Comparison of ENCODE assay signal across 8 cellular contexts in the genomic region with DNA sequence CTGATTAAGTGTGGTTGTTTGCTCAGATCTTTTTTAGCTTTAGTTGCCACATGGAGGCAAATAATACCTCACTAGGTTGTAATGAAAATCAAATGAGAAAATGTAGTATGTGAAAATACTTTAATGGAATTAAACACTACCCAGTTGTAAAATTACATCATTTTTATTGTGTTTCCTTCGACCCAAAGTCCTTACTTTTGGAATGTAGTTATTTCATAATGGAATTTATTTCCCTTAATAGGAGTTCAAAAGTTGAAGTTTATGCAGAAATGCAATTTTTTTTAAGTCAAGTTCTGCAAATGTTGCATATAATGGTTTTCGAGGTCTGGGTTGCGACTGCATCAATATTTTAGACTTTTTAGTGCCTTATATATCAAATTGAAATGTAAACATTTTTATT. TPM values are rescaled to one million over a fixed set of nuclear protein-coding genes. Genes with fewer than 3 reads are reported as not detected.
DNase-seq lines count a peak whose midpoint lies in the region; ATAC-seq, FAIRE-seq and TF ChIP-seq lines count a peak whose summit lies in the region.

No MANE protein-coding gene starts in this region.

- no peak overlapping the region for H3K27ac ChIP-seq in kidney (ENCODE audit: low read depth in 2 of 2, low read length in 2 of 2)

- H3K9me3 Mint-ChIP-seq in stimulated activated naive CD8-positive, alpha-beta T cell treated with anti-CD3 and anti-CD28 coated beads, Interleukin-15, Interleukin-2, amounts not matched to agents 100 ng/mL and 50 ng/mL, for 24 hours, result no peaks in the 10 kb centered on the region
- H3K9me3 Mint-ChIP-seq in memory B cell, result no peaks in the 10 kb centered on the region

- H3K4me3 Mint-ChIP-seq in stimulated activated naive CD8-positive, alpha-beta T cell treated with anti-CD3 and anti-CD28 coated beads, Interleukin-15, Interleukin-2, amounts not matched to agents 100 ng/mL and 50 ng/mL, for 24 hours, result peak overlapping the region; percentile 97
- peak overlapping the region; percentile 94 for H3K4me3 Mint-ChIP-seq in memory B cell

- H3K4me3 ChIP-seq in astrocyte of the spinal cord (ENCODE audit: low read depth, low read length) (peak overlapping the region; percentile 80), kidney (ENCODE audit: low read length in 2 of 2) (peak overlapping the region in 1 of 2 donors; percentile 88)

- intact Hi-C loops in kidney (cut with DNase I), result no loop called here

- no peak for DNase-seq in stimulated activated naive CD8-positive, alpha-beta T cell treated with anti-CD3 and anti-CD28 coated beads, Interleukin-15, Interleukin-2, amounts not matched to agents 100 U/mL and 50 U/mL, for 24 hours
- DNase-seq in astrocyte of the spinal cord (ENCODE audit: low read depth, low spot score), result no peak
- no peak for DNase-seq in memory B cell (ENCODE audit: low spot score in 2 of 2)
- DNase-seq in kidney, result no peak
- DNase-seq in G401 (ENCODE audit: low spot score), result no peak

- peaks cover 10 to 21% of the 10 kb centered on the region in 2 donors for H3K4me1 ChIP-seq in kidney (ENCODE audit: control insufficient read depth in 1 of 2, insufficient read depth in 1 of 2, low read depth in 1 of 2, low read length in 2 of 2)

- peaks cover 32% of the 10 kb centered on the region for H3K36me3 Mint-ChIP-seq in stimulated activated naive CD8-positive, alpha-beta T cell treated with anti-CD3 and anti-CD28 coated beads, Interleukin-15, Interleukin-2, amounts not matched to agents 100 ng/mL and 50 ng/mL, for 24 hours (ENCODE audit: low read depth)
- no peaks in the 10 kb centered on the region for H3K36me3 Mint-ChIP-seq in memory B cell

- H3K27me3 Mint-ChIP-seq in stimulated activated naive CD8-positive, alpha-beta T cell treated with anti-CD3 and anti-CD28 coated beads, Interleukin-15, Interleukin-2, amounts not matched to agents 100 ng/mL and 50 ng/mL, for 24 hours, result no peaks in the 10 kb centered on the region
- no peaks in the 10 kb centered on the region for H3K27me3 Mint-ChIP-seq in memory B cell

- H3K27ac Mint-ChIP-seq in stimulated activated naive CD8-positive, alpha-beta T cell treated with anti-CD3 and anti-CD28 coated beads, Interleukin-15, Interleukin-2, amounts not matched to agents 100 ng/mL and 50 ng/mL, for 24 hours, result peak overlapping the region; percentile 97
- no peak overlapping the region for H3K27ac Mint-ChIP-seq in memory B cell

- H3K9me3 ChIP-seq in kidney (ENCODE audit: control insufficient read depth in 1 of 2, low read length in 2 of 2), result no peaks in the 10 kb centered on the region

- in situ Hi-C loops in astrocyte of the spinal cord (cut with HindIII; ENCODE audit: low sequenced_read_pairs) (no loop called here), G401 (cut with HindIII; ENCODE audit: low sequenced_read_pairs) (no loop called here)

- TF ChIP-seq CTCF in astrocyte of the spinal cord (IDR thresholded peaks at IDR 0.05; ENCODE audit: low read depth, low read length), result no peak
- no peak for TF ChIP-seq CTCF in kidney (IDR thresholded peaks at IDR 0.05; ENCODE audit: borderline replicate concordance, extremely low read depth, insufficient read depth)

- no peaks in the 10 kb centered on the region for H3K36me3 ChIP-seq in kidney (ENCODE audit: control insufficient read depth in 1 of 2, insufficient read depth in 2 of 2, low read length in 2 of 2)

- no peak for FAIRE-seq in kidney (lab: Jason Lieb, UNC)

- peaks cover 58% of the 10 kb centered on the region for H3K4me1 Mint-ChIP-seq in stimulated activated naive CD8-positive, alpha-beta T cell treated with anti-CD3 and anti-CD28 coated beads, Interleukin-15, Interleukin-2, amounts not matched to agents 100 ng/mL and 50 ng/mL, for 24 hours (ENCODE audit: low read depth)
- peaks cover 28% of the 10 kb centered on the region for H3K4me1 Mint-ChIP-seq in memory B cell

- peak overlapping the region in 1 of 2 donors; percentile 9 for H3K9ac ChIP-seq in kidney (ENCODE audit: low read length in 2 of 2)

- ATAC-seq in stimulated activated naive CD8-positive, alpha-beta T cell treated with anti-CD3 and anti-CD28 coated beads, Interleukin-15, Interleukin-2, amounts not matched to agents 100 U/mL and 50 U/mL, for 24 hours, result no peak
- ATAC-seq in memory B cell (ENCODE audit: low read depth), result no peak
- no peak for ATAC-seq in HG03457 (IDR thresholded peaks at IDR 0.05; ENCODE audit: unreplicated experiment)
- no peak for ATAC-seq in GM19023 (IDR thresholded peaks at IDR 0.05; ENCODE audit: unreplicated experiment)

RNA-seq across cellular contexts. Expression of gene TNPO1, which starts 31.0 kb away (rescaled TPM):
- total RNA-seq in kidney, result 86.6 TPM
- 15.6 TPM for polyA plus RNA-seq in kidney (ENCODE audit: insufficient read depth, low read depth, low replicate concordance)
- total RNA-seq in G401 (2014; rRNA removed; shearing (Covaris generic)), result 107 and 149 TPM in 2 replicates
